ENCODE assay signal across 9 cellular contexts in the genomic region with DNA sequence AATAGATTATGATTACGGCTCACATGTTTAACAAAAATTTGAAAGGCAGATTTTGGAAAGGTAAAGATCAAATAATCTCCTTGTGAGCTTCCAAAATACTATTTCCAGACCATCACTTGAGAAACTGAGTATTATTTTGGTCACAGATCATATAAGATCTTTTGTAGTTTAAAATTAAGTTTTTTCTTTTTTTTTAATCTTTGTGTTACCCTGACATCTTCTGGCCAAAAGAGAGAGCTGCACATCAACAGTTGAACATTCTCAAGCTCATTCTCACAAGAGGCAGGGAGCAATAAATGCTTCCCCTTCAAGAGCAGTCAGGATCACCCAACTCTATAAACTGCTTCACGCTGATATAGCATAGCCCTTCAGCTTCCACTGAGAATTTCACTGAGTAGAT. TPM values are rescaled to one million over a fixed set of nuclear protein-coding genes. Genes with fewer than 3 reads are reported as not detected.
DNase-seq lines count a peak whose midpoint lies in the region; ATAC-seq and TF ChIP-seq lines count a peak whose summit lies in the region.
"Had no signal": no experiment of that assay in that cellular context is flagged by ENCODE, and none has a peak within 500 bp of the region (broad histone marks: within the 10 kb centered on the region; RNA-seq: fewer than 3 reads in every experiment).

No MANE protein-coding gene starts in this region.

- no peak for TF ChIP-seq EP300 in sigmoid colon (IDR thresholded peaks at IDR 0.05)

- ATAC-seq in GM21576 (IDR thresholded peaks at IDR 0.05; ENCODE audit: unreplicated experiment): no peak
- no peak for ATAC-seq in HG03045 (IDR thresholded peaks at IDR 0.05; ENCODE audit: unreplicated experiment)

- peaks cover 0 to 77% (median 2%) of the 10 kb centered on the region in 4 donors for H3K36me3 ChIP-seq in sigmoid colon

- TF ChIP-seq CTCF in VCaP (conservative IDR thresholded peaks at IDR 0.05): peak; percentile 79
- TF ChIP-seq CTCF in sigmoid colon (IDR thresholded peaks at IDR 0.05): peak in 2 of 4 experiments; percentile 6 to 46

- H3K27me3 ChIP-seq in sigmoid colon: no peaks in the 10 kb centered on the region

- no peak overlapping the region for H3K27ac ChIP-seq in VCaP
- no peak overlapping the region for H3K27ac ChIP-seq in sigmoid colon

- H3K4me3 ChIP-seq in sigmoid colon: no peak overlapping the region

- intact Hi-C loops in sigmoid colon (cut with DNase I): loop anchor here (10.0 kb wide), 1 partner anchor 322 kb away; no protein-coding TSS in a partner anchor

- no peak for TF ChIP-seq POLR2A in sigmoid colon (IDR thresholded peaks at IDR 0.05)

- H3K9me3 ChIP-seq in sigmoid colon: no peaks in the 10 kb centered on the region

- no peaks in the 10 kb centered on the region for H3K4me1 ChIP-seq in sigmoid colon

- DNase-seq in DMS53 (lab: John Stamatoyannopoulos, UW): peak; percentile 49
- peak; percentile 11 for DNase-seq in H4 (ENCODE audit: low spot score)
- peak; percentile 38 for DNase-seq in left kidney (ENCODE audit: low read depth, low spot score)
- no peak for DNase-seq in sigmoid colon
- DNase-seq in HuH-7.5 (ENCODE audit: low spot score): no peak
- DNase-seq: naive B cell had no signal

- 66 to 77% methylated on average over 2 of the region's 2 CpGs for WGBS in sigmoid colon, 2 donors

RNA-seq across cellular contexts. Expression of gene TMEM192, which starts 15.9 kb away (rescaled TPM):
- total RNA-seq in H4 (2014; rRNA removed; shearing (Covaris generic)): 22.7 and 24.7 TPM in 2 replicates
- total RNA-seq in sigmoid colon: 10 to 100 TPM in 2 of 4 donors, 1 to 10 TPM in 2; 4.7 to 12.5 (median 9.1) TPM
- polyA plus RNA-seq in sigmoid colon: 1 to 10 TPM; 6.0 to 9.6 (median 7.4) TPM

RNA-seq across cellular contexts. Expression of gene TRIM75, which starts 43.1 kb away (rescaled TPM):
- total RNA-seq in H4 (2014; rRNA removed; shearing (Covaris generic)): not detected in 2 replicates
- not detected for total RNA-seq in sigmoid colon
- not detected for polyA plus RNA-seq in sigmoid colon

Comparison
In these comparisons a context has a peak if more than half of its experiments do, and no peak if none do; other contexts are left out.
1. DNase-seq: peak in DMS53 (single experiment), H4 (single experiment) and left kidney (single experiment); none in sigmoid colon (single experiment) and HuH-7.5 (single experiment).